Comparison of ENCODE assay signal across 1 cellular context in the genomic region with DNA sequence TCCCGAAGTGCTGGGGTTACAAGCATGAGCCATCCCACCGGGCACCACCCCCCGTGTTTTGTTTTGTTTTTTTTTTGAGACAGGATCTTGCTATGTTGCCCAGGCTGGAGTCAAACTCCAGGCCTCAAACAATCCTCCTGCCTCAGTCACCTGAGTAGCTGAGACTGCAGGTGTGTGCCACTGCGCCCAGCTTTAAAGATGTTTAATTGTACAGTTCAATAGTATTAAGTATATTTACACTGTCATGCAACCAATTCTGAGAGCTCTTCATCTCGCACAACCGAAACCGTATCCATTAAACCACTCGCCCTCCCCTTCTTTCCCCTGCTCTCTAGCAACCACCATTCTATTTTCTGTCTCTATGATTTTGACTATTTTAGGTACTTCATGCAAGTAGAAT.
TF ChIP-seq lines count a peak whose summit lies in the region.

No MANE protein-coding gene starts in this region.

TF ChIP-seq in WTC11, 78 proteins besides CTCF, POLR2A, EP300 and RAD21 (continued from another document):
- peak; percentile 17; the same call in 1 of the 2 replicates for TF ChIP-seq ZNF121 (CRISPR knock-in tag; IDR thresholded peaks at IDR 0.05)
- TF ChIP-seq NFATC4 (CRISPR knock-in tag; IDR thresholded peaks at IDR 0.05) = no peak
